9 cellular contexts compared by ENCODE assay signal in the genomic region with DNA sequence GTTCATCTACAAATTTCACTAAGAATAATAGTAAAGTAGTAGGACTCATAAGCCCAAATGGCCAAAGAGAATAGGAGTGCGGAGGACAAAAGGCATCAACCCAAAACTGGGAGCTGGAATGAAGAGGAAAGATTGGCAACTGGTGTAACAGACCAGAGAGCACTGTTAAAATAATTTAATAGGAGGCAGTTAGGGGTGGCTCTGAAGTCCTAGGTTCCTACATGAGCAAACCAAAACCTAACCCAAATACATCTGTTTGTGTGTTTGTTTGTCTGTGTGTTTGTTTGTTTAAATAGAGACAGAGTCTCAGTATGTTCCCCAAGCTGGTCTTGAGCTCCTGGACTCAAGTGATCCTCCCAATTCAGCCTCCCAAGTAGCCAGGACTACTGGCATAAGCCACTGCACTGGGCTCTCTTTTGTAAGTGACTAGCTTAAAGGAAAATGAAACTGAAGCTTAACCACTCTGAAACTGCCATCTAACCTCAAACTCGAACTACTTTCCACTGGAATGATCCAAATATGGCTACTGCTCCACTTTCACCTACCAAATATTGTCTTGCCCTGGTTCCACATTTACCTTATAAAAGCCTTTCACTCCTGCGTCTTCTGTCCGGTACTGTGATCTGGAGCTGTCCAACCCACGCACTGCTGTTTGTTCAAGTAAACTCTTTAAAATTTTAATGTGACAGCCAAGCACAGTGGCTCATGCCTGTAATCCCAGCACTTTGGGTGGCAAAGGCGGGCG.
DNase-seq lines count a peak whose midpoint lies in the region; ATAC-seq and TF ChIP-seq lines count a peak whose summit lies in the region.
"Had no signal": no experiment of that assay in that cellular context is flagged by ENCODE, and none has a peak within 500 bp of the region (broad histone marks: within the 10 kb centered on the region; RNA-seq: fewer than 3 reads in every experiment).

No MANE protein-coding gene starts in this region.

- H2BK5ac ChIP-seq in H9 (ENCODE audit: insufficient read length, low read length) (peak overlapping the region; percentile 65), mesendoderm (ENCODE audit: low read length) (peak overlapping the region; percentile 87)

- H3K23me2 ChIP-seq in H9 (ENCODE audit: insufficient read length, low read depth, low read length, poor library complexity, severe bottlenecking): no peaks in the 10 kb centered on the region

- H3K79me2 ChIP-seq in H9 (ENCODE audit: insufficient read depth, low read length) (no peaks in the 10 kb centered on the region), mesendoderm (ENCODE audit: control insufficient read depth, insufficient read depth, low read length) (no peaks in the 10 kb centered on the region), PC-9 (ENCODE audit: low read depth) (no peaks in the 10 kb centered on the region)

- H3K27me3 ChIP-seq in H9 (ENCODE audit: insufficient read depth, low read length) (no peaks in the 10 kb centered on the region), mesendoderm (ENCODE audit: insufficient read depth, low read length, poor library complexity) (no peaks in the 10 kb centered on the region), PC-9 (ENCODE audit: insufficient read depth, low read depth) (no peaks in the 10 kb centered on the region), SJCRH30 (no peaks in the 10 kb centered on the region)

- in situ Hi-C loops in GM13977 (cut with MboI; ENCODE audit: low pct_unique_long_range_greater_than_20kb, low sequenced_read_pairs, unreplicated experiment): loop anchor here (25.0 kb wide), 1 partner anchor 566 kb away; no protein-coding TSS in a partner anchor

- no peaks in the 10 kb centered on the region for H3K27me3 Mint-ChIP-seq in H9 (ENCODE audit: low read depth)

- H3K9me2 ChIP-seq in PC-9 (ENCODE audit: insufficient read depth): no peaks in the 10 kb centered on the region

- H3K79me1 ChIP-seq in H9 (ENCODE audit: insufficient read depth, low read depth, low read length, poor library complexity, severe bottlenecking) (no peaks in the 10 kb centered on the region), mesendoderm (ENCODE audit: low read length) (no peaks in the 10 kb centered on the region)

- H2BK120ac ChIP-seq in H9 (ENCODE audit: low read depth, low read length, poor library complexity, severe bottlenecking): no peak overlapping the region
- peak overlapping the region; percentile 89 for H2BK120ac ChIP-seq in mesendoderm (ENCODE audit: low read depth, low read length)

- no peaks in the 10 kb centered on the region for H3F3A ChIP-seq in PC-9 (ENCODE audit: insufficient read depth, low read depth)

- H3K4me3 Mint-ChIP-seq in H9: peak overlapping the region in 1 of 2 experiments; percentile 61; a peak in 3 of 5 replicates

- no CpG with 5 or more reads among the region's 7 CpGs for WGBS in H9 (ENCODE audit: extremely low coverage, insufficient read length, low lambda C conversion rate)
- no CpG with 5 or more reads among the region's 7 CpGs for WGBS in mesendoderm (ENCODE audit: extremely low coverage, insufficient coverage, low lambda C conversion rate)

- no peak overlapping the region for H3K14ac ChIP-seq in H9 (ENCODE audit: insufficient read depth, low read length)

- no peaks in the 10 kb centered on the region for H4K20me1 ChIP-seq in H9 (ENCODE audit: control insufficient read depth, insufficient read depth, insufficient read length)
- no peaks in the 10 kb centered on the region for H4K20me1 ChIP-seq in PC-9 (ENCODE audit: insufficient read depth)

- TF ChIP-seq CTCF in H9 (conservative IDR thresholded peaks at IDR 0.05): no peak
- no peak for TF ChIP-seq CTCF in PC-9 (conservative IDR thresholded peaks at IDR 0.05)
- no peak for TF ChIP-seq CTCF in GM13977 (IDR thresholded peaks at IDR 0.05; ENCODE audit: extremely low read depth, insufficient read depth, missing control alignments)

- H4K8ac ChIP-seq in H9 (replicated peaks; ENCODE audit: insufficient read length, low read depth, low read length) (no peak overlapping the region), mesendoderm (ENCODE audit: low read depth, low read length) (no peak overlapping the region)

- peak overlapping the region; percentile 56 for H4K91ac ChIP-seq in H9 (ENCODE audit: insufficient read length, low read depth, low read length)

- H2BK20ac ChIP-seq in H9 (ENCODE audit: low read depth, low read length, poor library complexity, severe bottlenecking): no peak overlapping the region

- H3K9me3 ChIP-seq in H9 (ENCODE audit: control insufficient read depth, low read depth, low read length): no peaks in the 10 kb centered on the region
- H3K9me3 ChIP-seq in PC-9 (ENCODE audit: insufficient read depth, low read depth): peaks cover 4% of the 10 kb centered on the region; the same call in 1 of the 2 replicates
- H3K9me3 ChIP-seq in SJCRH30 (replicated peaks): no peaks in the 10 kb centered on the region

- CTCF ChIA-PET in PC-9 (lab: Charles Lee): no interaction called here

- H3K9me3 Mint-ChIP-seq in H9: peaks cover 28 to 29% of the 10 kb centered on the region in 2 experiments

- no peak overlapping the region for H3K56ac ChIP-seq in H9 (ENCODE audit: insufficient read length, low read depth, low read length)
- H3K56ac ChIP-seq in mesendoderm (ENCODE audit: low read length): peak overlapping the region; percentile 80

- H2BK15ac ChIP-seq in H9 (ENCODE audit: low read depth, low read length) (no peak overlapping the region), mesendoderm (replicated peaks; ENCODE audit: low read depth) (peak overlapping the region; percentile 88)

- intact Hi-C loops in PC-9 (cut with micrococcal nuclease; ENCODE audit: unreplicated experiment): no loop called here

- H3K18ac ChIP-seq in H9 (ENCODE audit: insufficient read length, low read depth, low read length): peak overlapping the region; percentile 15
- H3K18ac ChIP-seq in mesendoderm (ENCODE audit: low read length): peak overlapping the region; percentile 100

- H3K36me3 Mint-ChIP-seq in H9 (ENCODE audit: insufficient read depth in 1 of 3, low read depth in 3 of 3): peaks cover 12 to 36% (median 17%) of the 10 kb centered on the region in 3 experiments

- peaks cover 50 to 51% of the 10 kb centered on the region in 2 experiments for H3K4me1 Mint-ChIP-seq in H9

- H3K27ac ChIP-seq in H9 (ENCODE audit: insufficient read length, low read depth, low read length) (peak overlapping the region; percentile 100), mesendoderm (ENCODE audit: low read depth, low read length) (peak overlapping the region; percentile 82), PC-9 (no peak overlapping the region), SJCRH30 (no peak overlapping the region)
- H3K27ac ChIP-seq: epithelial cell of prostate had no signal

- H4K5ac ChIP-seq in H9 (ENCODE audit: insufficient read length, low read depth, low read length) (no peak overlapping the region), mesendoderm (ENCODE audit: low read length) (peak overlapping the region; percentile 26)

- H3K4me3 ChIP-seq in mesendoderm (ENCODE audit: low read length): no peak overlapping the region
- H3K4me3 ChIP-seq in PC-9: no peak overlapping the region
- H3K4me3 ChIP-seq in SJCRH30: no peak overlapping the region

- no TSS peak for BruUV-seq in PC-9 (replicated peaks; lab: Mats Ljungman, UMichigan)

- H3K4me2 ChIP-seq in H9 (ENCODE audit: insufficient read depth, insufficient read length, low read length): peak overlapping the region; percentile 29
- H3K4me2 ChIP-seq in mesendoderm (ENCODE audit: low read length): no peak overlapping the region
- H3K4me2 ChIP-seq in PC-9: no peak overlapping the region

- H3K23ac ChIP-seq in H9 (ENCODE audit: insufficient read length, low read depth, low read length) (no peak overlapping the region), mesendoderm (ENCODE audit: low read length) (no peak overlapping the region)

- H3K4me1 ChIP-seq in H9 (ENCODE audit: insufficient read depth, low read length) (peaks cover 13% of the 10 kb centered on the region; the same call in 1 of the 2 replicates), mesendoderm (ENCODE audit: control insufficient read depth, low read depth, low read length) (peaks cover 7% of the 10 kb centered on the region), PC-9 (replicated peaks; ENCODE audit: insufficient read depth) (no peaks in the 10 kb centered on the region), SJCRH30 (0 out of 2 replicates have a peak, but pooled peaks cover 2% of the 10 kb centered on the region)

- no peak overlapping the region for H3K9ac ChIP-seq in H9 (ENCODE audit: extremely low read depth, insufficient read length, low read length)
- H3K9ac ChIP-seq in mesendoderm (ENCODE audit: low read length): peak overlapping the region; percentile 36

- POLR2A ChIA-PET in PC-9 (lab: Charles Lee; ENCODE audit: unreplicated experiment): interaction anchor here (0.7 kb wide), 1 partner anchor 115 kb away, joined by 3 read pairs; no protein-coding TSS in a partner anchor

- H3K4ac ChIP-seq in H9 (ENCODE audit: low read depth, low read length) (no peak overlapping the region), mesendoderm (ENCODE audit: low read depth, low read length) (peak overlapping the region; percentile 98)

- no peaks in the 10 kb centered on the region for H3K36me3 ChIP-seq in mesendoderm (ENCODE audit: control insufficient read depth, insufficient read depth, low read length)
- H3K36me3 ChIP-seq in PC-9 (ENCODE audit: low read depth): no peaks in the 10 kb centered on the region
- H3K36me3 ChIP-seq in SJCRH30: no peaks in the 10 kb centered on the region

- peak overlapping the region; percentile 82 for H2BK12ac ChIP-seq in H9 (ENCODE audit: insufficient read length, low read depth, low read length)

- peak overlapping the region; percentile 10 for H3T11ph ChIP-seq in H9 (ENCODE audit: low read length)

- ATAC-seq in GM19023 (IDR thresholded peaks at IDR 0.05; ENCODE audit: unreplicated experiment): peak; percentile 85
- peak; percentile 91 for ATAC-seq in HG03520 (IDR thresholded peaks at IDR 0.05; ENCODE audit: unreplicated experiment)

- H2AK5ac ChIP-seq in H9 (ENCODE audit: insufficient read length, low read length) (peak overlapping the region; percentile 67), mesendoderm (ENCODE audit: low read length) (peak overlapping the region; percentile 68)

- H2AFZ ChIP-seq in H9 (ENCODE audit: low read length): no peak overlapping the region
- H2AFZ ChIP-seq in PC-9: no peak overlapping the region

- DNase-seq in H9: no peak
- DNase-seq in mesendoderm: no peak
- DNase-seq in PC-9: no peak
- no peak for DNase-seq in SJCRH30
- DNase-seq in putamen (ENCODE audit: low spot score): no peak
- no peak for DNase-seq in GM13977 (ENCODE audit: low spot score)

- H3K27ac Mint-ChIP-seq in H9: peak overlapping the region; percentile 91 to 99 (median 99)

Comparison
In these comparisons a context has a peak if more than half of its experiments do, and no peak if none do; other contexts are left out.
1. H3K27ac ChIP-seq: peak in H9 (single experiment) and mesendoderm (single experiment); none in PC-9 (single experiment) and SJCRH30 (single experiment).